Comparison of ENCODE assay signal across 1 cellular context in the genomic region with DNA sequence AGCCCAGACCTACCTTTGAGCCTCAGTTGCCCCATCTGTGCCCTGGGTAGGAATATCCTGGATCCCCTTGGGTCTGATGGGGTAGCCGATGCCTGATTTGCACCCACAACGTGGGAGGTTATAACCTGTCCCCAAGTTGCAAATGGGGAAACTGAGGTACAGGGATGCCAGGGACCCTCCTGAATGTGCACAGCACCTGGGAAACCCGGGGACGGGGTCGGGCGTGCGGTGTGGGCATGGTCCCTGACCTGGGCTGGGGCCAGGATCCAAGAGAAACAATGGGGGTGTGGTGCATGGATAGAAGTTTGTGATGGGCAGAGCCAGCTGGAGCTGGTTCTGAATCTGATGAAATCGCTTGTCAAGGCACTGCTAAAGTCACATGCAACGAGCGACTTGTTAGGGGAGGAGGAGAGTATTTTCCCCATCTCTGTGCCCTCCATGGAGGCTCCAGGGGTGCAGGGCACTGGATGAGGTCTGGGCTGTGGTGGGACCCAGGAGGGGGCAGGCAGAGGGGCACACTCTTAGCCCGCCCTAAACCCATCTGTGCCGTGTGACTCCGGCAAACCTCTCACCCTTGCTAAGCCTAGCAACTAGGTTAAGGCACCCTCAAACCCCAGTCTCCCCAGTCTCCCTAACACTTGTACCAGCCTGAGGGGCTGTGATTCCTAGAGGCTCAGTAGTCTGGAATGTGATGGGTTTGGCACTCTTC.
A peak's percentile ranks its signal among the peaks of the same experiment; 100 is the strongest.
TF ChIP-seq lines count a peak whose summit lies in the region.

No MANE protein-coding gene starts in this region.

TF ChIP-seq in HEK293, 187 proteins besides CTCF, POLR2A, EP300 and RAD21 (continued from another document):
- TF ChIP-seq, protein P1, sequence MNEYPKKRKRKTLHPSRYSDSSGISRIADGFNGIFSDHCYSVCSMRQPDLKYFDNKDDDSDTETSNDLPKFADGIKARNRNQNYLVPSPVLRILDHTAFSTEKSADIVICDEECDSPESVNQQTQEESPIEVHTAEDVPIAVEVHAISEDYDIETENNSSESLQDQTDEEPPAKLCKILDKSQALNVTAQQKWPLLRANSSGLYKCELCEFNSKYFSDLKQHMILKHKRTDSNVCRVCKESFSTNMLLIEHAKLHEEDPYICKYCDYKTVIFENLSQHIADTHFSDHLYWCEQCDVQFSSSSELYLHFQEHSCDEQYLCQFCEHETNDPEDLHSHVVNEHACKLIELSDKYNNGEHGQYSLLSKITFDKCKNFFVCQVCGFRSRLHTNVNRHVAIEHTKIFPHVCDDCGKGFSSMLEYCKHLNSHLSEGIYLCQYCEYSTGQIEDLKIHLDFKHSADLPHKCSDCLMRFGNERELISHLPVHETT (tag by site-specific recombination; IDR thresholded peaks at IDR 0.05) = no peak
- TF ChIP-seq ZNF776 (tag by site-specific recombination; IDR thresholded peaks at IDR 0.05; ENCODE audit: borderline replicate concordance) (no peak), ZNF23 (tag by site-specific recombination; IDR thresholded peaks at IDR 0.05; ENCODE audit: borderline replicate concordance) (no peak), KLF9 (tag by site-specific recombination; IDR thresholded peaks at IDR 0.05; ENCODE audit: low read depth) (peak; percentile 37; the same call in 1 of the 2 replicates), ZIC2 (tag by site-specific recombination; IDR thresholded peaks at IDR 0.05) (peak; percentile 41), ZNF223 (tag by site-specific recombination; IDR thresholded peaks at IDR 0.05) (peak; percentile 94), GLI4 (tag by site-specific recombination; IDR thresholded peaks at IDR 0.05) (no peak), SCRT1 (tag by site-specific recombination; IDR thresholded peaks at IDR 0.05; ENCODE audit: borderline replicate concordance) (no peak), KLF1 (tag by site-specific recombination; IDR thresholded peaks at IDR 0.05) (peak; percentile 39), ZNF239 (tag by site-specific recombination; IDR thresholded peaks at IDR 0.05) (0 out of 2 replicates have a peak, but pooled peaks have one; percentile 59), ZNF521 (tag by site-specific recombination; IDR thresholded peaks at IDR 0.05) (no peak), FEZF1 (tag by site-specific recombination; IDR thresholded peaks at IDR 0.05) (no peak)
- TF ChIP-seq, protein P2, sequence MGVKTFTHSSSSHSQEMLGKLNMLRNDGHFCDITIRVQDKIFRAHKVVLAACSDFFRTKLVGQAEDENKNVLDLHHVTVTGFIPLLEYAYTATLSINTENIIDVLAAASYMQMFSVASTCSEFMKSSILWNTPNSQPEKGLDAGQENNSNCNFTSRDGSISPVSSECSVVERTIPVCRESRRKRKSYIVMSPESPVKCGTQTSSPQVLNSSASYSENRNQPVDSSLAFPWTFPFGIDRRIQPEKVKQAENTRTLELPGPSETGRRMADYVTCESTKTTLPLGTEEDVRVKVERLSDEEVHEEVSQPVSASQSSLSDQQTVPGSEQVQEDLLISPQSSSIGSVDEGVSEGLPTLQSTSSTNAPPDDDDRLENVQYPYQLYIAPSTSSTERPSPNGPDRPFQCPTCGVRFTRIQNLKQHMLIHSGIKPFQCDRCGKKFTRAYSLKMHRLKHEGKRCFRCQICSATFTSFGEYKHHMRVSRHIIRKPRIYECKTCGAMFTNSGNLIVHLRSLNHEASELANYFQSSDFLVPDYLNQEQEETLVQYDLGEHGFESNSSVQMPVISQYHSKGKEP (tag by site-specific recombination; IDR thresholded peaks at IDR 0.05) = peak; percentile 64
- TF ChIP-seq, protein P3, sequence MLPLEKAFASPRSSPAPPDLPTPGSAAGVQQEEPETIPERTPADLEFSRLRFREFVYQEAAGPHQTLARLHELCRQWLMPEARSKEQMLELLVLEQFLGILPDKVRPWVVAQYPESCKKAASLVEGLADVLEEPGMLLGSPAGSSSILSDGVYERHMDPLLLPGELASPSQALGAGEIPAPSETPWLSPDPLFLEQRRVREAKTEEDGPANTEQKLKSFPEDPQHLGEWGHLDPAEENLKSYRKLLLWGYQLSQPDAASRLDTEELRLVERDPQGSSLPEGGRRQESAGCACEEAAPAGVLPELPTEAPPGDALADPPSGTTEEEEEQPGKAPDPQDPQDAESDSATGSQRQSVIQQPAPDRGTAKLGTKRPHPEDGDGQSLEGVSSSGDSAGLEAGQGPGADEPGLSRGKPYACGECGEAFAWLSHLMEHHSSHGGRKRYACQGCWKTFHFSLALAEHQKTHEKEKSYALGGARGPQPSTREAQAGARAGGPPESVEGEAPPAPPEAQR (tag by site-specific recombination; IDR thresholded peaks at IDR 0.05) = peak; percentile 10; the same call in 1 of the 2 replicates
